ENCODE assay signal across 8 cellular contexts in the genomic region with DNA sequence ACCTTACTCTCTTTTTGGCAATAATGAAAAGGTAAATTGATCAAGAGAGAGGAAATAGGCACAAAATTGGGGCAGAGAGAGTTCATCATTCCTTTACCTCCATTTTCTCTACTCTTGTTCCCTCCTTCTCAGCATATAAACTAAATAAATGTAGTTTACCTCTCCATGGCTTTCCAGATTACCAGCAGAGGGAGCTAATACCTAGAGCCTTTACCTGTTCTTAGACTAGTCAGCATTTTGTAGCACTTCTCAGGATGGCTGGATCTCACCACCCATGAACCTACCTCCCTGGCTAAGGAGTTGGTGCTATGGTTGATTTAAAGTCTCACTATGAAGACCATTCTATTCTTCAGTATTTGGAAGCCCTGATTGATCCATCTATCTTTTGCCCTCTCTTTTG. TPM values are rescaled to one million over a fixed set of nuclear protein-coding genes. Genes with fewer than 3 reads are reported as not detected.
DNase-seq lines count a peak whose midpoint lies in the region; ATAC-seq and TF ChIP-seq lines count a peak whose summit lies in the region.

No MANE protein-coding gene starts in this region.

- no peak overlapping the region for H3K4me3 ChIP-seq in Panc1 (ENCODE audit: low read depth in 2 of 2, low read length in 2 of 2)
- no peak overlapping the region for H3K4me3 ChIP-seq in epithelial cell of proximal tubule (ENCODE audit: low read depth, low read length)
- no peak overlapping the region for H3K4me3 ChIP-seq in gastrocnemius medialis

- no peak for TF ChIP-seq POLR2A in gastrocnemius medialis (IDR thresholded peaks at IDR 0.05)

- H3K4me3 Mint-ChIP-seq in activated CD4-positive, alpha-beta T cell treated with anti-CD3 and anti-CD28 coated beads, Interleukin-2, amount 10 ng/mL, durations not matched to agents 24 days and 14 days, result no peak overlapping the region

- intact Hi-C loops in activated CD4-positive, alpha-beta T cell treated with anti-CD3 and anti-CD28 coated beads, Interleukin-2, amount 10 ng/mL, durations not matched to agents 24 days and 14 days (cut with micrococcal nuclease), result loop anchor here (1.0 kb wide), 1 partner anchor 282 kb away; no protein-coding TSS in a partner anchor
- intact Hi-C loops in Panc1 (cut with micrococcal nuclease; ENCODE audit: unreplicated experiment), result loop anchor here (5.0 kb wide), 1 partner anchor 282 kb away; no protein-coding TSS in a partner anchor
- intact Hi-C loops in gastrocnemius medialis (cut with DNase I; ENCODE audit: low total_unique reads), result loop anchor here (2.0 kb wide), 1 partner anchor 283 kb away; no protein-coding TSS in a partner anchor

- peak; percentile 69 for DNase-seq in activated CD4-positive, alpha-beta T cell treated with anti-CD3 and anti-CD28 coated beads, Interleukin-2, amount 10 ng/mL, durations not matched to agents 24 days and 14 days
- DNase-seq in activated CD4-positive, alpha-beta T cell treated with anti-CD3 and anti-CD28 coated beads for 1 hour, result no peak
- DNase-seq in HT1080 (ENCODE audit: low read depth) (peak; percentile 38), Panc1 (ENCODE audit: low read depth, low spot score) (no peak), epithelial cell of proximal tubule (ENCODE audit: low read depth) (no peak), gastrocnemius medialis (no peak)
- no peak for DNase-seq in stimulated activated CD4-positive, alpha-beta T cell treated with anti-CD3 and anti-CD28 coated beads, Interleukin-15, amount 100 ng/mL, for 24 hours

- H3K36me3 Mint-ChIP-seq in activated CD4-positive, alpha-beta T cell treated with anti-CD3 and anti-CD28 coated beads, Interleukin-2, amount 10 ng/mL, durations not matched to agents 24 days and 14 days (ENCODE audit: low read depth), result peaks cover 35% of the 10 kb centered on the region

- POLR2A ChIA-PET in Panc1 (lab: Charles Lee), result no interaction called here

- H3K27me3 ChIP-seq in Panc1 (ENCODE audit: control insufficient read depth, insufficient read depth, low read length) (no peaks in the 10 kb centered on the region), gastrocnemius medialis (no peaks in the 10 kb centered on the region)

- H3K9me3 ChIP-seq in Panc1 (ENCODE audit: control insufficient read depth, insufficient read depth, low read depth, low read length) (no peaks in the 10 kb centered on the region), gastrocnemius medialis (no peaks in the 10 kb centered on the region)

- H3K27me3 Mint-ChIP-seq in activated CD4-positive, alpha-beta T cell treated with anti-CD3 and anti-CD28 coated beads, Interleukin-2, amount 10 ng/mL, durations not matched to agents 24 days and 14 days, result no peaks in the 10 kb centered on the region

- no peak overlapping the region for H3K27ac ChIP-seq in Panc1 (ENCODE audit: low read length)
- H3K27ac ChIP-seq in gastrocnemius medialis, result no peak overlapping the region

- H3K4me1 ChIP-seq in Panc1 (ENCODE audit: control insufficient read depth, insufficient read depth, low read length), result no peaks in the 10 kb centered on the region
- no peaks in the 10 kb centered on the region for H3K4me1 ChIP-seq in gastrocnemius medialis

- BruUV-seq in Panc1 (replicated peaks; lab: Mats Ljungman, UMichigan), result no TSS peak

- H3K36me3 ChIP-seq in Panc1 (ENCODE audit: control insufficient read depth, insufficient read depth, low read length) (no peaks in the 10 kb centered on the region; the same call in 1 of the 2 replicates), gastrocnemius medialis (peaks cover 0 to 20% of the 10 kb centered on the region in 2 donors)

- no peaks in the 10 kb centered on the region for H3K9me3 Mint-ChIP-seq in activated CD4-positive, alpha-beta T cell treated with anti-CD3 and anti-CD28 coated beads, Interleukin-2, amount 10 ng/mL, durations not matched to agents 24 days and 14 days

- in situ Hi-C loops in Panc1 (cut with HindIII; ENCODE audit: low pct_unique_long_range_greater_than_20kb, low sequenced_read_pairs), result no loop called here
- in situ Hi-C loops in gastrocnemius medialis (cut with MboI; ENCODE audit: low sequenced_read_pairs in 4 of 4), result no loop called here

- CTCF ChIA-PET in Panc1 (lab: Charles Lee), result interaction anchor here (0.7 kb wide), 1 partner anchor 302 kb away, joined by 5 read pairs; no protein-coding TSS in a partner anchor

- H3K27ac Mint-ChIP-seq in activated CD4-positive, alpha-beta T cell treated with anti-CD3 and anti-CD28 coated beads, Interleukin-2, amount 10 ng/mL, durations not matched to agents 24 days and 14 days, result no peak overlapping the region

- TF ChIP-seq CTCF in Panc1 (IDR thresholded peaks at IDR 0.05) (peak; percentile 63), epithelial cell of proximal tubule (conservative IDR thresholded peaks at IDR 0.05; ENCODE audit: low read depth, low read length) (peak; percentile 65), gastrocnemius medialis (IDR thresholded peaks at IDR 0.05 in 4 of 5, conservative IDR thresholded peaks at IDR 0.05 in 1 of 5) (peak; percentile 12 to 54 (median 33))

- H3K4me1 Mint-ChIP-seq in activated CD4-positive, alpha-beta T cell treated with anti-CD3 and anti-CD28 coated beads, Interleukin-2, amount 10 ng/mL, durations not matched to agents 24 days and 14 days, result peaks cover 17% of the 10 kb centered on the region

- ATAC-seq in Panc1 (peak; percentile 58; the same call in 1 of the 2 replicates), gastrocnemius medialis (peak in 1 of 2 donors; percentile 58), HG02970 (IDR thresholded peaks at IDR 0.05; ENCODE audit: low FRiP score, unreplicated experiment) (no peak)

RNA-seq across cellular contexts. Expression of gene OFD1, which starts 15.7 kb away (rescaled TPM):
- 18.3 and 19.3 TPM in 2 replicates for total RNA-seq in activated CD4-positive, alpha-beta T cell treated with anti-CD3 and anti-CD28 coated beads, Interleukin-2, amount 10 ng/mL, durations not matched to agents 24 days and 14 days
- total RNA-seq in HT1080 (2014; rRNA removed; shearing (Covaris generic)), result 5.6 and 5.9 TPM in 2 replicates
- 3.0 and 5.3 TPM in 2 replicates for polyA plus RNA-seq in HT1080 (2015; cell fraction: cytosol; rRNA removed)
- polyA plus RNA-seq in HT1080 (2015; cell fraction: nucleus; rRNA removed), result 23.7 and 26.0 TPM in 2 replicates
- total RNA-seq in Panc1 (2021; ENCODE audit: unreplicated experiment), result 22.8 TPM
- 9.6 TPM for polyA plus RNA-seq in Panc1 (2012; ENCODE audit: insufficient read length)
- total RNA-seq in epithelial cell of proximal tubule, result 8.4 and 10.8 TPM in 2 replicates
- 1 to 10 TPM; 2.8 to 8.0 (median 7.0) TPM for total RNA-seq in gastrocnemius medialis

RNA-seq across cellular contexts. Expression of gene TRAPPC2, which starts 15.8 kb away (rescaled TPM):
- total RNA-seq in activated CD4-positive, alpha-beta T cell treated with anti-CD3 and anti-CD28 coated beads, Interleukin-2, amount 10 ng/mL, durations not matched to agents 24 days and 14 days, result 13.6 and 15.4 TPM in 2 replicates
- 8.6 and 10.4 TPM in 2 replicates for total RNA-seq in HT1080 (2014; rRNA removed; shearing (Covaris generic))
- polyA plus RNA-seq in HT1080 (2015; cell fraction: cytosol; rRNA removed), result 8.8 and 12.3 TPM in 2 replicates
- 14.7 and 20.2 TPM in 2 replicates for polyA plus RNA-seq in HT1080 (2015; cell fraction: nucleus; rRNA removed)
- total RNA-seq in Panc1 (2021; ENCODE audit: unreplicated experiment), result 11.4 TPM
- polyA plus RNA-seq in Panc1 (2012; ENCODE audit: insufficient read length), result 7.1 TPM
- total RNA-seq in epithelial cell of proximal tubule, result 6.4 and 10.3 TPM in 2 replicates
- total RNA-seq in gastrocnemius medialis, result 1 to 10 TPM; 1.4 to 4.3 (median 2.9) TPM

Comparison
In these comparisons a context has a peak if more than half of its experiments do, and no peak if none do; other contexts are left out.
1. DNase-seq: peak in activated CD4-positive, alpha-beta T cell treated with anti-CD3 and anti-CD28 coated beads, Interleukin-2, amount 10 ng/mL, durations not matched to agents 24 days and 14 days (single experiment) and HT1080 (single experiment); none in activated CD4-positive, alpha-beta T cell treated with anti-CD3 and anti-CD28 coated beads for 1 hour (single experiment), Panc1 (single experiment), epithelial cell of proximal tubule (single experiment), gastrocnemius medialis (0 of 2) and stimulated activated CD4-positive, alpha-beta T cell treated with anti-CD3 and anti-CD28 coated beads, Interleukin-15, amount 100 ng/mL, for 24 hours (single experiment).
2. Peak in every context shown above with its lines, with median percentiles within 50 percentile points of each other: CTCF ChIP-seq.